ENCODE assay signal across 27 cellular contexts in genomic region chr17:48601184-48601527, GRCh38. TPM values are rescaled to one million over a fixed set of nuclear protein-coding genes. Genes with fewer than 3 reads are reported as not detected.
DNase-seq lines count a peak whose midpoint lies in the region; ATAC-seq and TF ChIP-seq lines count a peak whose summit lies in the region.
"Had no signal": no experiment of that assay in that cellular context is flagged by ENCODE, and none has a peak within 500 bp of the region (broad histone marks: within the 10 kb centered on the region; RNA-seq: fewer than 3 reads in every experiment).

No MANE protein-coding gene starts in this region.

- no peak for DNase-seq in Calu3
- DNase-seq in Peyer's patch, result no peak
- no peak for DNase-seq in kidney epithelial cell (ENCODE audit: low read depth)
- no peak for DNase-seq in GM19240 (ENCODE audit: insufficient read length, low spot score)
- no peak for DNase-seq in aorta
- DNase-seq in SKM-1 treated with dmso at 0.1 percent for 144 hours (lab: John Stamatoyannopoulos, UW; ENCODE audit: unreplicated experiment), result no peak
- DNase-seq: activated CD4-positive, alpha-beta T cell treated with anti-CD3 and anti-CD28 coated beads for 1 hour; activated CD8-positive, alpha-beta T cell treated with anti-CD3 and anti-CD28 coated beads for 36 hours; activated naive CD8-positive, alpha-beta T cell treated with anti-CD3 and anti-CD28 coated beads for 36 hours; H9; Karpas-422; left ventricle myocardium superior; MV-4-11; NCI-H146; NCI-H2107; NCI-H446; sigmoid colon; stimulated activated naive CD8-positive, alpha-beta T cell treated with anti-CD3 and anti-CD28 coated beads, Interleukin-15, Interleukin-2, amounts not matched to agents 100 U/mL and 50 U/mL, for 24 hours had no signal

- no peaks in the 10 kb centered on the region for H3K27me3 ChIP-seq in Peyer's patch
- no peaks in the 10 kb centered on the region for H3K27me3 ChIP-seq in kidney epithelial cell (ENCODE audit: control insufficient read depth, insufficient read depth, low read length)
- peaks cover 6% of the 10 kb centered on the region for H3K27me3 ChIP-seq in rectal smooth muscle tissue (ENCODE audit: control insufficient read depth, insufficient read depth, low read length)
- H3K27me3 ChIP-seq in aorta (ENCODE audit: control insufficient read depth in 1 of 2, insufficient read depth in 2 of 2, low read length in 1 of 2), result no peaks in the 10 kb centered on the region

- no peaks in the 10 kb centered on the region for H3K9me3 Mint-ChIP-seq in Calu3 (ENCODE audit: low read depth, unreplicated experiment)
- H3K9me3 Mint-ChIP-seq: activated CD8-positive, alpha-beta T cell treated with anti-CD3 and anti-CD28 coated beads for 36 hours; activated naive CD8-positive, alpha-beta T cell treated with anti-CD3 and anti-CD28 coated beads for 36 hours; activated T-helper 2 cell treated with anti-CD3 and anti-CD28 coated beads, Interferon-gamma antibody, Interleukin-2, Interleukin-4, amounts not matched to agents 10 μg/mL and 5 μg/mL and 100 μg/mL, durations not matched to agents 14 hours and 24 hours and 36 hours; central memory CD8-positive, alpha-beta T cell had no signal

- ATAC-seq in aorta (ENCODE audit: low FRiP score), result no peak
- ATAC-seq in GM18511 (IDR thresholded peaks at IDR 0.05; ENCODE audit: unreplicated experiment), result no peak
- ATAC-seq: activated CD8-positive, alpha-beta T cell treated with anti-CD3 and anti-CD28 coated beads for 36 hours; left ventricle myocardium superior; SK-N-SH treated with all-trans-retinoic acid at 6 μM for 48 hours; stimulated activated naive CD8-positive, alpha-beta T cell treated with anti-CD3 and anti-CD28 coated beads, Interleukin-15, Interleukin-2, amounts not matched to agents 100 U/mL and 50 U/mL, for 24 hours had no signal

- no peak for TF ChIP-seq CTCF in Calu3 (IDR thresholded peaks at IDR 0.05; ENCODE audit: unreplicated experiment)
- TF ChIP-seq CTCF in Peyer's patch (IDR thresholded peaks at IDR 0.05), result no peak
- no peak for TF ChIP-seq CTCF in kidney epithelial cell (IDR thresholded peaks at IDR 0.05; ENCODE audit: insufficient read depth, low read length, poor library complexity, severe bottlenecking)

- BruUV-seq in Calu3 (replicated peaks; lab: Mats Ljungman, UMichigan), result no TSS peak

- H3K36me3 ChIP-seq in Peyer's patch (peaks cover 0 to 5% (median 0%) of the 10 kb centered on the region in 3 donors), kidney epithelial cell (ENCODE audit: control insufficient read depth, insufficient read depth, low read length) (no peaks in the 10 kb centered on the region), rectal smooth muscle tissue (ENCODE audit: control insufficient read depth, insufficient read depth, low read length) (no peaks in the 10 kb centered on the region), aorta (ENCODE audit: control insufficient read depth in 1 of 2, insufficient read depth in 2 of 2, low read length in 1 of 2) (no peaks in the 10 kb centered on the region)
- H3K36me3 ChIP-seq: BLaER1 had no signal

- no peak overlapping the region for H3K9ac ChIP-seq in rectal smooth muscle tissue (ENCODE audit: low read length)
- H3K9ac ChIP-seq: BLaER1 had no signal

- peak overlapping the region; percentile 95 for H3K27ac Mint-ChIP-seq in Calu3 (ENCODE audit: unreplicated experiment)
- H3K27ac Mint-ChIP-seq: activated CD8-positive, alpha-beta T cell treated with anti-CD3 and anti-CD28 coated beads for 36 hours; activated naive CD8-positive, alpha-beta T cell treated with anti-CD3 and anti-CD28 coated beads for 36 hours; activated T-helper 2 cell treated with anti-CD3 and anti-CD28 coated beads, Interferon-gamma antibody, Interleukin-2, Interleukin-4, amounts not matched to agents 10 μg/mL and 5 μg/mL and 100 μg/mL, durations not matched to agents 14 hours and 24 hours and 36 hours; H9 had no signal

- peaks cover 8% of the 10 kb centered on the region for H3K27me3 Mint-ChIP-seq in Calu3 (ENCODE audit: unreplicated experiment)

- intact Hi-C loops in Calu3 (cut with micrococcal nuclease; ENCODE audit: unreplicated experiment) (loop anchor here (2.0 kb wide), 1 partner anchor 18 kb away; no protein-coding TSS in a partner anchor), aorta (cut with DNase I) (no loop called here)

- TF ChIP-seq POLR2A in Peyer's patch (IDR thresholded peaks at IDR 0.05), result no peak

- H3K9me3 ChIP-seq in Peyer's patch (no peaks in the 10 kb centered on the region), aorta (ENCODE audit: control insufficient read depth, low read length) (no peaks in the 10 kb centered on the region)
- H3K9me3 ChIP-seq: sigmoid colon had no signal

- 71 to 90% methylated on average over 5 of the region's 5 CpGs for WGBS in aorta, 2 donors

- H3K4me1 ChIP-seq in Peyer's patch, result peaks cover 0 to 59% (median 16%) of the 10 kb centered on the region in 4 donors
- peaks cover 22% of the 10 kb centered on the region for H3K4me1 ChIP-seq in rectal smooth muscle tissue (ENCODE audit: control insufficient read depth, insufficient read depth, low read length)
- no peaks in the 10 kb centered on the region for H3K4me1 ChIP-seq in aorta (ENCODE audit: control insufficient read depth in 1 of 2, insufficient read depth in 2 of 2, low read length in 2 of 2)
- H3K4me1 ChIP-seq: BLaER1 had no signal

- CTCF ChIA-PET in Calu3 (lab: Charles Lee), result interaction anchor here (0.5 to 1.9 kb wide), 16 partner anchors 9 to 385 kb away, joined by 3 to 15 read pairs (median 4); no protein-coding TSS in a partner anchor

- H3K36me3 Mint-ChIP-seq in Calu3 (ENCODE audit: insufficient read depth, unreplicated experiment), result peaks cover 94% of the 10 kb centered on the region
- H3K36me3 Mint-ChIP-seq: activated naive CD8-positive, alpha-beta T cell treated with anti-CD3 and anti-CD28 coated beads for 36 hours had no signal

- H3K4me3 ChIP-seq in Peyer's patch (peak overlapping the region in 3 of 4 donors; percentile 4 to 69 (median 61)), kidney epithelial cell (ENCODE audit: low read depth, low read length) (peak overlapping the region; percentile 92), rectal smooth muscle tissue (ENCODE audit: low read length) (peak overlapping the region; percentile 53), aorta (ENCODE audit: low read length in 2 of 2) (no peak overlapping the region)
- H3K4me3 ChIP-seq: BLaER1, sigmoid colon had no signal

- H3K4me1 Mint-ChIP-seq in Calu3 (ENCODE audit: low read depth, unreplicated experiment), result peaks cover 45% of the 10 kb centered on the region

- peak overlapping the region in 3 of 4 donors; percentile 37 to 69 (median 53) for H3K27ac ChIP-seq in Peyer's patch
- peak overlapping the region; percentile 65 for H3K27ac ChIP-seq in rectal smooth muscle tissue (ENCODE audit: low read depth, low read length)
- no peak overlapping the region for H3K27ac ChIP-seq in aorta (ENCODE audit: low read depth in 1 of 2, low read length in 2 of 2)
- H3K27ac ChIP-seq: BLaER1 had no signal

- peak overlapping the region; percentile 88 for H3K4me3 Mint-ChIP-seq in Calu3 (ENCODE audit: low read depth, unreplicated experiment)
- H3K4me3 Mint-ChIP-seq: activated CD8-positive, alpha-beta T cell treated with anti-CD3 and anti-CD28 coated beads for 36 hours; activated naive CD8-positive, alpha-beta T cell treated with anti-CD3 and anti-CD28 coated beads for 36 hours; central memory CD8-positive, alpha-beta T cell; H9 had no signal

RNA-seq across cellular contexts. Expression of gene HOXB6, which starts 3.6 kb away (rescaled TPM):
- total RNA-seq in Calu3 (2022) (140 and 144 TPM in 2 replicates), Peyer's patch (10 to 100 TPM; 34.3 to 98.4 (median 66.7) TPM), kidney epithelial cell (29.8 and 30.7 TPM in 2 replicates), aorta (10 to 100 TPM in 1 of 2 donors, 1 to 10 TPM in 1; 5.8 to 16.8 TPM)
- 1 to 10 TPM; 3.9 to 4.1 TPM for polyA plus RNA-seq in aorta
- total RNA-seq: activated CD8-positive, alpha-beta T cell treated with anti-CD3 and anti-CD28 coated beads for 36 hours; activated naive CD8-positive, alpha-beta T cell treated with anti-CD3 and anti-CD28 coated beads for 36 hours; H9; mononuclear cell; T-helper 2 cell treated with Interferon-gamma antibody and Interleukin-4, amounts not matched to agents 100 ng/mL and 5 ng/mL, for 36 hours had no signal

RNA-seq across cellular contexts. Expression of gene HOXB5, which starts 7.6 kb away (rescaled TPM):
- total RNA-seq in Calu3 (2022) (47.2 and 48.5 TPM in 2 replicates), Peyer's patch (10 to 100 TPM in 3 of 4 donors, 1 to 10 TPM in 1; 7.7 to 22.5 (median 15.0) TPM), kidney epithelial cell (3.6 and 3.8 TPM in 2 replicates), aorta (1 to 10 TPM; 1.4 to 5.9 TPM)
- polyA plus RNA-seq in aorta, result 1 to 10 TPM in 1 of 2 donors, not detected in 1; 3.6 TPM
- total RNA-seq: activated CD8-positive, alpha-beta T cell treated with anti-CD3 and anti-CD28 coated beads for 36 hours; activated naive CD8-positive, alpha-beta T cell treated with anti-CD3 and anti-CD28 coated beads for 36 hours; activated T-helper 2 cell treated with anti-CD3 and anti-CD28 coated beads, Interferon-gamma antibody, Interleukin-2, Interleukin-4, amounts not matched to agents 10 μg/mL and 5 μg/mL and 100 μg/mL, durations not matched to agents 14 hours and 24 hours and 36 hours; G401; H9; left ventricle myocardium superior; mononuclear cell had no signal

RNA-seq across cellular contexts. Expression of gene HOXB7, which starts 9.7 kb away (rescaled TPM):
- total RNA-seq in Calu3 (2022) (30.2 and 31.3 TPM in 2 replicates), Peyer's patch (10 to 100 TPM; 10.7 to 22.8 (median 19.0) TPM), kidney epithelial cell (26.3 and 27.2 TPM in 2 replicates), aorta (10 to 100 TPM in 1 of 2 donors, 1 to 10 TPM in 1; 9.1 to 14.1 TPM)
- polyA plus RNA-seq in aorta, result 10 to 100 TPM; 18.2 to 22.4 TPM
- total RNA-seq: H9 had no signal

RNA-seq across cellular contexts. Expression of gene HOXB3, which starts 11.1 kb away (rescaled TPM):
- 151 and 154 TPM in 2 replicates for total RNA-seq in Calu3 (2022)
- total RNA-seq in Peyer's patch, result 10 to 100 TPM; 37.0 to 89.3 (median 65.4) TPM
- 24.0 and 31.1 TPM in 2 replicates for total RNA-seq in kidney epithelial cell
- total RNA-seq in aorta, result 10 to 100 TPM; 20.0 to 62.9 TPM
- polyA plus RNA-seq in aorta, result 10 to 100 TPM in 1 of 2 donors, 1 to 10 TPM in 1; 2.4 to 30.5 TPM
- total RNA-seq: H9 had no signal

RNA-seq across cellular contexts. Expression of gene HOXB8, which starts 13.9 kb away (rescaled TPM):
- 28.2 and 30.9 TPM in 2 replicates for total RNA-seq in Calu3 (2022)
- 10 to 100 TPM in 3 of 4 donors, 1 to 10 TPM in 1; 1.8 to 21.2 (median 14.9) TPM for total RNA-seq in Peyer's patch
- 7.2 and 7.5 TPM in 2 replicates for total RNA-seq in kidney epithelial cell
- 1 to 10 TPM; 1.0 to 1.9 TPM for total RNA-seq in aorta
- under 1 TPM in 1 of 2 donors, not detected in 1; 0.31 TPM for polyA plus RNA-seq in aorta
- total RNA-seq: activated CD8-positive, alpha-beta T cell treated with anti-CD3 and anti-CD28 coated beads for 36 hours; activated naive CD8-positive, alpha-beta T cell treated with anti-CD3 and anti-CD28 coated beads for 36 hours; activated T-helper 2 cell treated with anti-CD3 and anti-CD28 coated beads, Interferon-gamma antibody, Interleukin-2, Interleukin-4, amounts not matched to agents 10 μg/mL and 5 μg/mL and 100 μg/mL, durations not matched to agents 14 hours and 24 hours and 36 hours; H9; left ventricle myocardium superior; T-helper 2 cell treated with Interferon-gamma antibody and Interleukin-4, amounts not matched to agents 100 ng/mL and 5 ng/mL, for 36 hours had no signal

Comparison
In these comparisons a context has a peak if more than half of its experiments do, and no peak if none do; other contexts are left out.
1. H3K27ac ChIP-seq: peak in Peyer's patch (3 of 4) and rectal smooth muscle tissue (single experiment); none in aorta (0 of 2).
2. H3K4me3 ChIP-seq: peak in Peyer's patch (3 of 4), kidney epithelial cell (single experiment) and rectal smooth muscle tissue (single experiment); none in aorta (0 of 2).